In genomic region chr16:29961479-29962343, GRCh38 we compare ENCODE assay signal across 8 cellular contexts. TPM values are rescaled to one million over a fixed set of nuclear protein-coding genes. Genes with fewer than 3 reads are reported as not detected.
DNase-seq lines count a peak whose midpoint lies in the region; ATAC-seq and TF ChIP-seq lines count a peak whose summit lies in the region.

Gene TMEM219, plus strand, starts transcription at chr16:29962079. Its CDS starts 1,065 bp downstream, at chr16:29963144.

- peak; percentile 30; the same call in 1 of the 2 replicates for TF ChIP-seq CTCF in A673 (conservative IDR thresholded peaks at IDR 0.05; ENCODE audit: low read depth, low read length)
- no peak for TF ChIP-seq CTCF in activated B cell treated with CpG ODN at 0.5 μM for 24 hours (IDR thresholded peaks at IDR 0.05)
- peak; percentile 30 for TF ChIP-seq CTCF in cardiac fibroblast (IDR thresholded peaks at IDR 0.05; ENCODE audit: low read depth, low read length)

- peaks cover 13% of the 10 kb centered on the region for H3K4me1 ChIP-seq in A673 (ENCODE audit: insufficient read depth, low read length, poor library complexity, severe bottlenecking)

- DNase-seq in A673 (ENCODE audit: low spot score), result peak; percentile 95
- peak; percentile 96 for DNase-seq in NCI-H345 (lab: John Stamatoyannopoulos, UW)
- peak; percentile 98 for DNase-seq in activated B cell treated with CpG ODN at 0.5 μM for 24 hours
- DNase-seq in cardiac fibroblast (ENCODE audit: low read depth in 2 of 2), result peak; percentile 84 to 91
- DNase-seq in iris pigment epithelial cell (ENCODE audit: low read depth), result peak; percentile 78
- peak; percentile 93 for DNase-seq in stimulated activated CD4-positive, alpha-beta T cell treated with anti-CD3 and anti-CD28 coated beads, Interleukin-12 subunit alpha, Interleukin-12 subunit beta, amount 100 ng/mL, for 4 hours

- H3K9me3 Mint-ChIP-seq in activated B cell treated with CpG ODN at 0.5 μM for 24 hours, result no peaks in the 10 kb centered on the region

- ATAC-seq in GM18861 (IDR thresholded peaks at IDR 0.05; ENCODE audit: unreplicated experiment) (peak; percentile 93), HG03108 (IDR thresholded peaks at IDR 0.05; ENCODE audit: unreplicated experiment) (peak; percentile 87), activated B cell treated with CpG ODN at 0.5 μM for 24 hours (ENCODE audit: low read depth) (peak; percentile 90)

- BruUV-seq in A673 (replicated peaks; lab: Mats Ljungman, UMichigan), result no TSS peak

- H3K36me3 ChIP-seq in A673 (ENCODE audit: insufficient read depth, low read length, poor library complexity, severe bottlenecking), result no peaks in the 10 kb centered on the region

- peak within 1 kb of the TSS; percentile 90 for H3K27ac ChIP-seq in A673 (ENCODE audit: low read depth, low read length, poor library complexity, severe bottlenecking)

- POLR2A ChIA-PET in A673 (lab: Charles Lee; ENCODE audit: low non-redundant PET), result no interaction called here
- POLR2A ChIA-PET in activated B cell treated with CpG ODN at 0.5 μM for 24 hours (lab: Charles Lee), result interaction anchor here (0.5 to 4.8 kb wide), 14 partner anchors 12 to 1218 kb away, joined by 3 to 67 read pairs (median 4); partner anchors contain the start of genes FUS, HIRIP3, KCTD13 and MVP

- CTCF ChIA-PET in A673 (lab: Charles Lee) (interaction anchor here (0.6 to 1.2 kb wide), 3 partner anchors 14 to 80 kb away, joined by 3 to 5 read pairs (median 4); partner anchors contain the start of gene KCTD13), activated B cell treated with CpG ODN at 0.5 μM for 24 hours (lab: Charles Lee) (interaction anchor here (0.8 to 1.1 kb wide), 3 partner anchors 12 to 36 kb away, joined by 3 to 6 read pairs (median 5); partner anchors contain the start of genes KCTD13 and TAOK2)

- no peaks in the 10 kb centered on the region for H3K27me3 ChIP-seq in A673 (replicated peaks; ENCODE audit: insufficient read depth, low read depth, low read length, poor library complexity)

- no peaks in the 10 kb centered on the region for H3K27me3 Mint-ChIP-seq in activated B cell treated with CpG ODN at 0.5 μM for 24 hours

- intact Hi-C loops in A673 (cut with micrococcal nuclease; ENCODE audit: unreplicated experiment), result loop anchor here (2.0 kb wide), 1 partner anchor 99 kb away; the partner anchor contains the start of gene CDIPT
- intact Hi-C loops in activated B cell treated with CpG ODN at 0.5 μM for 24 hours (cut with micrococcal nuclease), result loop anchor here (1.0 to 5.0 kb wide), 6 partner anchors 12 to 214 kb away; partner anchors contain the start of genes ASPHD1, C16orf54, CDIPT and INO80E

- peak within 1 kb of the TSS; percentile 88 for H3K4me3 Mint-ChIP-seq in activated B cell treated with CpG ODN at 0.5 μM for 24 hours

- H3K36me3 Mint-ChIP-seq in activated B cell treated with CpG ODN at 0.5 μM for 24 hours (ENCODE audit: low read depth), result peaks cover 1% of the 10 kb centered on the region

- peak within 1 kb of the TSS; percentile 65 for H3K4me3 ChIP-seq in A673 (ENCODE audit: low read depth, low read length, poor library complexity, severe bottlenecking)
- peak within 1 kb of the TSS; percentile 73 to 82 for H3K4me3 ChIP-seq in cardiac fibroblast (replicated peaks in 1 of 2; ENCODE audit: low read depth in 2 of 2, low read length in 2 of 2)

- peaks cover 17% of the 10 kb centered on the region for H3K4me1 Mint-ChIP-seq in activated B cell treated with CpG ODN at 0.5 μM for 24 hours

- H3K9me3 ChIP-seq in A673 (ENCODE audit: low read depth, low read length, poor library complexity, severe bottlenecking), result no peaks in the 10 kb centered on the region

- peak within 1 kb of the TSS; percentile 90 for H3K27ac Mint-ChIP-seq in activated B cell treated with CpG ODN at 0.5 μM for 24 hours

RNA-seq across cellular contexts. Expression of gene TMEM219, which starts in this region (rescaled TPM):
- total RNA-seq in A673 (2021) (48.3 and 52.7 TPM in 2 replicates), activated B cell treated with CpG ODN at 0.5 μM for 24 hours (50.3 and 50.8 TPM in 2 replicates)

Comparison
In these comparisons a context has a peak if more than half of its experiments do, and no peak if none do; other contexts are left out.
1. Peak in every context shown above with its lines: DNase-seq, ATAC-seq, H3K4me3 ChIP-seq and H3K27ac ChIP-seq.